In the genomic region with DNA sequence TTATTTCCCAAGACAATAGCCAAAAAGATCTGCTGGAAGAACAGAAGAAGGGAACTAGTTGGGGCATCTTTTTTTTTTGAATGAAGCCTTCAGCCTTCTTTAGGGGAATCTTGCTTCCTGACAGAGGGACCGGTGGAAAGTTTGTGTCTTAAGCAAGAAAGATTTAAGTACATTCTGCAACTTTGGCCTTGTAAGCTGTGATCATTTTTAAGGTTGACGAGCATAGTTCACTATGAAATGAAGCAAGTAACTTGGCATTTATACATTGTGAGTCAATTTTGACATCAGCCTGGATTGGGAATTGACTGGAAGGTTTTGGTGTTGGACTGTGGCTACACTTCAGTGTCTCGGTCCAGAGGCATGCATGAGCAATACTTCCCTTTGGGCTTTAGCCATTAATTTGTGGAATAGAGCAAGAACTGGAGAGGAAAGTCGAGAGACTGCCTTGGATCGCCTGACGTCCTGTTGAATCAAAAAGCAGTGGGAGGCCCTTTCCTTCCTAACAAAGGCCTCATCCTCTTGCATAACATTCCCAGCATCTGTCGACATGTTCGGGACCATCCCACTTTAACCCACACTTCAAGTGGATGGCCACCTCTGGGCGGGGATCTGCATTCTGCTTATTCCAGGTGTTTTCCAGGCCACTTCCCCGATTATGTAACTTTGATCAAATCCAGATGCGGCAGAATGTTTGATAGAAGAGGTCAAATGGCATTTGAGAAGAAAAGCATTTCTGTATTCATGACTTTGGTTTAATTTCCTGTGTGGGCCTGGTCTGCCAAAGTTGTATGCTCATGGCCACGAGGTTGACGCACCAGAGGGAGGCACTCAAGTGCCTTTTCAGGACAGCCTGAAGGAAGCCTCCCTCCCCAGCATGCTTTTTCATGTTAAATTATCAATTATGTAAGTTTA, we compare ENCODE assay signal across 9 cellular contexts. TPM values are rescaled to one million over a fixed set of nuclear protein-coding genes. Genes with fewer than 3 reads are reported as not detected.
DNase-seq lines count a peak whose midpoint lies in the region; ATAC-seq and TF ChIP-seq lines count a peak whose summit lies in the region.
"Had no signal": no experiment of that assay in that cellular context is flagged by ENCODE, and none has a peak within 500 bp of the region (broad histone marks: within the 10 kb centered on the region; RNA-seq: fewer than 3 reads in every experiment).

No MANE protein-coding gene starts in this region.

- H3K27me3 ChIP-seq in BE2C (no peaks in the 10 kb centered on the region), SJSA1 (replicated peaks) (no peaks in the 10 kb centered on the region)

- TF ChIP-seq CTCF in BE2C (IDR thresholded peaks at IDR 0.05; ENCODE audit: low read depth, low read length) (peak; percentile 23; the same call in 1 of the 2 replicates), foreskin fibroblast (IDR thresholded peaks at IDR 0.05; ENCODE audit: low read depth, low read length) (peak; percentile 27), omental fat pad (IDR thresholded peaks at IDR 0.05) (no peak)

- peaks cover 5% of the 10 kb centered on the region for H3K4me1 Mint-ChIP-seq in activated CD4-positive, alpha-beta memory T cell treated with anti-CD3 and anti-CD28 coated beads for 36 hours (ENCODE audit: low read depth)

- no peak overlapping the region for H3K27ac Mint-ChIP-seq in activated CD4-positive, alpha-beta memory T cell treated with anti-CD3 and anti-CD28 coated beads for 36 hours
- H3K27ac Mint-ChIP-seq: T-helper 1 cell treated with Interleukin-12 subunit alpha and Interleukin-12 subunit beta and Interleukin-4 antibody, amounts not matched to agents 30 μg/mL and 1 μg/mL, for 36 hours had no signal

- CTCF ChIA-PET in activated CD4-positive, alpha-beta memory T cell treated with anti-CD3 and anti-CD28 coated beads for 36 hours (lab: Charles Lee): interaction anchor here (1.0 to 2.0 kb wide), 3 partner anchors 19 to 199 kb away, joined by 3 to 10 read pairs (median 3); no protein-coding TSS in a partner anchor

- no peak overlapping the region for H3K4me3 Mint-ChIP-seq in activated CD4-positive, alpha-beta memory T cell treated with anti-CD3 and anti-CD28 coated beads for 36 hours
- H3K4me3 Mint-ChIP-seq: T-helper 1 cell treated with Interleukin-12 subunit alpha and Interleukin-12 subunit beta and Interleukin-4 antibody, amounts not matched to agents 30 μg/mL and 1 μg/mL, for 36 hours had no signal

- no peaks in the 10 kb centered on the region for H3K27me3 Mint-ChIP-seq in activated CD4-positive, alpha-beta memory T cell treated with anti-CD3 and anti-CD28 coated beads for 36 hours

- H3K36me3 ChIP-seq in BE2C (no peaks in the 10 kb centered on the region), SJSA1 (no peaks in the 10 kb centered on the region)

- DNase-seq in BE2C (peak; percentile 36), SJSA1 (ENCODE audit: low read depth in 1 of 2, low spot score in 2 of 2) (peak; percentile 73 to 76), foreskin fibroblast (peak; percentile 99), omental fat pad (ENCODE audit: low spot score) (peak; percentile 60), NCI-H1417 (lab: John Stamatoyannopoulos, UW) (no peak)
- DNase-seq in activated CD4-positive, alpha-beta memory T cell treated with anti-CD3 and anti-CD28 coated beads for 36 hours: no peak

- intact Hi-C loops in activated CD4-positive, alpha-beta memory T cell treated with anti-CD3 and anti-CD28 coated beads for 36 hours (cut with micrococcal nuclease): no loop called here

- no peaks in the 10 kb centered on the region for H3K9me3 Mint-ChIP-seq in activated CD4-positive, alpha-beta memory T cell treated with anti-CD3 and anti-CD28 coated beads for 36 hours
- H3K9me3 Mint-ChIP-seq: T-helper 1 cell treated with Interleukin-12 subunit alpha and Interleukin-12 subunit beta and Interleukin-4 antibody, amounts not matched to agents 30 μg/mL and 1 μg/mL, for 36 hours had no signal

- no peak overlapping the region for H3K4me3 ChIP-seq in BE2C (ENCODE audit: low read depth, low read length)
- no peak overlapping the region for H3K4me3 ChIP-seq in SJSA1
- peak overlapping the region in 1 of 2 donors; percentile 45 for H3K4me3 ChIP-seq in foreskin fibroblast (ENCODE audit: low read depth in 1 of 2, low read length in 2 of 2)

- ATAC-seq in omental fat pad (ENCODE audit: low FRiP score): peak; percentile 93
- ATAC-seq in GM18498 (IDR thresholded peaks at IDR 0.05; ENCODE audit: unreplicated experiment): no peak
- no peak for ATAC-seq in GM21381 (IDR thresholded peaks at IDR 0.05; ENCODE audit: unreplicated experiment)

- POLR2A ChIA-PET in activated CD4-positive, alpha-beta memory T cell treated with anti-CD3 and anti-CD28 coated beads for 36 hours (lab: Charles Lee): interaction anchor here (0.6 to 0.7 kb wide), 2 partner anchors 22 to 138 kb away, joined by 4 read pairs; no protein-coding TSS in a partner anchor

- H3K27ac ChIP-seq in SJSA1: peak overlapping the region; percentile 93

- H3K36me3 Mint-ChIP-seq in activated CD4-positive, alpha-beta memory T cell treated with anti-CD3 and anti-CD28 coated beads for 36 hours: no peaks in the 10 kb centered on the region

- H3K9me3 ChIP-seq in BE2C (no peaks in the 10 kb centered on the region), SJSA1 (replicated peaks) (no peaks in the 10 kb centered on the region)

- peaks cover 24% of the 10 kb centered on the region for H3K4me1 ChIP-seq in BE2C
- H3K4me1 ChIP-seq in SJSA1 (replicated peaks): peaks cover 51% of the 10 kb centered on the region

RNA-seq across cellular contexts. Expression of gene ABL1, which starts 12.5 kb away (rescaled TPM):
- 52.1 TPM for polyA plus RNA-seq in BE2C (2012; ENCODE audit: insufficient read depth, insufficient read length, low read depth)
- total RNA-seq in SJSA1 (2014; rRNA removed; shearing (Covaris generic)): 20.5 and 24.7 TPM in 2 replicates
- total RNA-seq in omental fat pad: 10 to 100 TPM; 48.8 to 82.8 (median 75.3) TPM
- 10 to 100 TPM; 24.8 to 24.9 TPM for total RNA-seq in activated CD4-positive, alpha-beta memory T cell treated with anti-CD3 and anti-CD28 coated beads for 36 hours

RNA-seq across cellular contexts. Expression of gene QRFP, which starts 49.0 kb away (rescaled TPM):
- polyA plus RNA-seq in BE2C (2012; ENCODE audit: insufficient read depth, insufficient read length, low read depth): not detected
- not detected in 2 replicates for total RNA-seq in SJSA1 (2014; rRNA removed; shearing (Covaris generic))
- total RNA-seq in omental fat pad: not detected
- not detected for total RNA-seq in activated CD4-positive, alpha-beta memory T cell treated with anti-CD3 and anti-CD28 coated beads for 36 hours

Comparison
In these comparisons a context has a peak if more than half of its experiments do, and no peak if none do; other contexts are left out.
1. DNase-seq: peak in BE2C (single experiment), SJSA1 (2 of 2), foreskin fibroblast (2 of 2) and omental fat pad (single experiment); none in NCI-H1417 (0 of 3) and activated CD4-positive, alpha-beta memory T cell treated with anti-CD3 and anti-CD28 coated beads for 36 hours (single experiment).
2. CTCF ChIP-seq: peak in BE2C (single experiment) and foreskin fibroblast (single experiment); none in omental fat pad (0 of 3).